Comparison of ENCODE assay signal across 26 cellular contexts in the genomic region with DNA sequence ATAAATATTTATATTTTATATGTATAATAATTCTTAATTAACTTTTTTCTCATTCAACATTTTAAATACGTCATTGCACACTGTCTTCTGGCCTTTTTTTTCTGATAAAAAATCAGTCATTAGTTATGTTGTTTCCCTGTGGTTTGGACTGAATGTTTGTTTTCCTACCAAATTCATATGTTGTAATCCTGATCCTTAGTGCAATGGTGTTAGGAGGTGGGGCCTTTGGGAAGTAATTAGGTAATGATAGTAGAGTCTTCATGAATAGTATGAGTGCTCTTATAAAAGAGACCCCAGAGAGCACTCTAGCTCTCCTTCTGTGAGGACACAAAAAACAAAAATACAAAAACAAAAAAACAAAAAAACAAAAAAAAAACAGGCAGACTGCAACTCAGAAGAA.
"Had no signal": no experiment of that assay in that cellular context is flagged by ENCODE, and none has a peak within 500 bp of the region (broad histone marks: within the 10 kb centered on the region; RNA-seq: fewer than 3 reads in every experiment).

No MANE protein-coding gene starts in this region.

- H3K4me1 ChIP-seq: foreskin keratinocyte, sigmoid colon, spleen, transverse colon had no signal

- H3K4me3 ChIP-seq: heart right ventricle, lung, mucosa of descending colon, sigmoid colon, spleen, testis, transverse colon had no signal

- DNase-seq: activated CD4-positive, alpha-beta T cell treated with anti-CD3 and anti-CD28 coated beads for 1 hour; activated CD4-positive, alpha-beta T cell treated with anti-CD3 and anti-CD28 coated beads, Interleukin-2, amount 50 U/mL, for 1 hour; activated CD8-positive, alpha-beta memory T cell treated with anti-CD3 and anti-CD28 coated beads, Interleukin-2, amount 10 ng/mL, durations not matched to agents 7 days and 5 days; activated CD8-positive, alpha-beta T cell treated with anti-CD3 and anti-CD28 coated beads, Interleukin-2, amount 10 ng/mL, durations not matched to agents 7 days and 5 days; activated naive CD4-positive, alpha-beta T cell; activated T-cell treated with anti-CD3 and anti-CD28 coated beads, Interleukin-2, amount 50 U/mL, for 72 hours; anterior cingulate cortex; cortex of kidney; effector memory CD8-positive, alpha-beta T cell; erythroblast; foreskin keratinocyte; heart right ventricle; mesendoderm; mucosa of descending colon; posterior cingulate gyrus; sigmoid colon; spleen; stimulated activated naive CD4-positive, alpha-beta T cell treated with Interleukin-2 at 50 U/mL for 16 hours; T-helper 2 cell; testis; transverse colon had no signal

- H3K27me3 ChIP-seq: heart right ventricle, sigmoid colon, spleen, testis, transverse colon had no signal

- H3K27ac ChIP-seq: foreskin keratinocyte, sigmoid colon, spleen, testis, transverse colon had no signal

- H3K36me3 ChIP-seq: heart right ventricle, sigmoid colon, spleen, transverse colon had no signal

- ATAC-seq: activated CD8-positive, alpha-beta memory T cell treated with anti-CD3 and anti-CD28 coated beads, Interleukin-2, amount 10 ng/mL, durations not matched to agents 7 days and 5 days; activated CD8-positive, alpha-beta T cell treated with anti-CD3 and anti-CD28 coated beads, Interleukin-2, amount 10 ng/mL, durations not matched to agents 7 days and 5 days; activated naive CD4-positive, alpha-beta T cell treated with anti-CD3 and anti-CD28 coated beads, Interleukin-2, amount 50 U/mL, for 72 hours; activated T-cell treated with anti-CD3 and anti-CD28 coated beads, Interleukin-2, amount 50 U/mL, for 72 hours; effector memory CD8-positive, alpha-beta T cell; foreskin keratinocyte; heart right ventricle; left lobe of liver; mucosa of descending colon; natural killer cell treated with Interleukin-12 subunit alpha and Interleukin-12 subunit beta and Interleukin-15 and Interleukin-18, amount 100 ng/mL, for 72 hours; WTC11 had no signal

- H3K9me3 ChIP-seq: heart right ventricle, mucosa of descending colon, sigmoid colon, spleen, testis, transverse colon had no signal
